In the genomic region with DNA sequence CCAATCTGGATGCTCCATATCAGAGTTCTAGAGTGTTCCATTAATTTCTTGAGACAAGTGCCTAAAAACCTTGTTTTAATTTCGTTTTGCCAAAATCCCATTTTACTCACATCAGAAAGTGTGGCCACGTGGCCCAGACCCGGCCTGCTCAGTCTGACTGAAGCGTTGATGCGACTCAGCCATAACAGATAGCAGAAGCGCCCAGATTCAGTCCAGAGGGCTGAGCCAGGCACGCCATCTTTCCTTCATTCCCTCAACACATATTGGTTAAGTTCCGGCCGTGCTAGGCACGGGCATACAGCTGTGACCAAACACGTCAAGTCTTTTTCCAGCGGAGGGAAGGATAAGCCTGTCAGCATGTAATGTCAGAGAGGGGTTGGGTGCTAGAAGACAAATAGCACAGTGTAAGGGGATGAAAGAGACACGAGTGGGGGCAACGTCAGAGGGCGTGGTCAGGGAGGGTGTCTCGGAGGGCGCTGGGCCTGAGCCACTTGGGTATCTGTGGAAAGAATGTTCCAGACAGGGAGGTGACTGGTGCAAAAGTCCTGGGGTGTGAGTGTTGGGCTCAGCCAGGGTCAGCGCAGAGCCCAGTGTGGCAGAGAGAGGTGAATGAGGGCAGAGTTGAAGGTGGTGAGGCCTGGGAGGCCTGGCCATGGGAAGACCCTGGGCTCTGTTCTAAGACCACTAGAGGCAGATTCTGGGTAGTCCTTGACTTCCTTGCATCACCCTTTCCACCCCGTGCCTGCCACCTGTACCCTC, we compare ENCODE assay signal across 16 cellular contexts. TPM values are rescaled to one million over a fixed set of nuclear protein-coding genes. Genes with fewer than 3 reads are reported as not detected.
DNase-seq lines count a peak whose midpoint lies in the region; ATAC-seq and TF ChIP-seq lines count a peak whose summit lies in the region.
"Had no signal": no experiment of that assay in that cellular context is flagged by ENCODE, and none has a peak within 500 bp of the region (broad histone marks: within the 10 kb centered on the region; RNA-seq: fewer than 3 reads in every experiment).

No MANE protein-coding gene starts in this region.

- intact Hi-C loops in left lung (cut with DNase I), result no loop called here
- intact Hi-C loops in posterior vena cava (cut with DNase I), result no loop called here

- H3K27me3 ChIP-seq in H7 (ENCODE audit: control insufficient read depth, insufficient read depth, low read length), result no peaks in the 10 kb centered on the region
- peaks cover 0 to 25% of the 10 kb centered on the region in 2 donors for H3K27me3 ChIP-seq in left lung
- H3K27me3 ChIP-seq in mesendoderm (ENCODE audit: insufficient read depth, low read length, poor library complexity), result no peaks in the 10 kb centered on the region
- H3K27me3 ChIP-seq: Peyer's patch had no signal

- H3K4me1 Mint-ChIP-seq in chondrocyte (ENCODE audit: low read depth), result peaks cover 10% of the 10 kb centered on the region

- no peak overlapping the region for H3K9ac ChIP-seq in mesendoderm (ENCODE audit: low read length)

- no peak overlapping the region for H2BK120ac ChIP-seq in mesendoderm (ENCODE audit: low read depth, low read length)

- H3K36me3 ChIP-seq in H7 (replicated peaks; ENCODE audit: control insufficient read depth, insufficient read depth, low read length) (no peaks in the 10 kb centered on the region), left lung (no peaks in the 10 kb centered on the region), mesendoderm (ENCODE audit: control insufficient read depth, insufficient read depth, low read length) (no peaks in the 10 kb centered on the region)
- H3K36me3 ChIP-seq: Peyer's patch had no signal

- H2BK15ac ChIP-seq in mesendoderm (replicated peaks; ENCODE audit: low read depth), result no peak overlapping the region

- no peak overlapping the region for H3K18ac ChIP-seq in mesendoderm (ENCODE audit: low read length)

- TF ChIP-seq CTCF in chondrocyte (IDR thresholded peaks at IDR 0.05) (no peak), left lung (IDR thresholded peaks at IDR 0.05) (no peak)

- H2AK5ac ChIP-seq in mesendoderm (ENCODE audit: low read length), result no peak overlapping the region

- H3K36me3 Mint-ChIP-seq in chondrocyte (ENCODE audit: low read depth), result no peaks in the 10 kb centered on the region
- H3K36me3 Mint-ChIP-seq: CD14-positive monocyte had no signal

- no peaks in the 10 kb centered on the region for H3K9me3 Mint-ChIP-seq in chondrocyte (ENCODE audit: low read depth)

- no peak overlapping the region for H3K27ac ChIP-seq in left lung
- no peak overlapping the region for H3K27ac ChIP-seq in mesendoderm (ENCODE audit: low read depth, low read length)
- H3K27ac ChIP-seq: Peyer's patch had no signal

- no peak overlapping the region for H3K56ac ChIP-seq in mesendoderm (ENCODE audit: low read length)

- DNase-seq in H7, result peak; percentile 14
- DNase-seq in chondrocyte (ENCODE audit: low spot score), result peak; percentile 59
- peak; percentile 24 to 33 for DNase-seq in left lung
- DNase-seq in posterior vena cava (ENCODE audit: low spot score), result peak; percentile 65
- no peak for DNase-seq in mesendoderm
- DNase-seq in AML-193 (lab: John Stamatoyannopoulos, UW), result no peak
- DNase-seq: DMS 273 treated with DMSO at 0.1 percent for 48 hours; DND-41; GOT3; KBM-7; NCI-H1694 treated with DMSO at 0.1 percent for 48 hours; NK-92 treated with Interleukin-12 subunit alpha and Interleukin-12 subunit beta, amount 100 ng/mL, for 24 hours had no signal

- no peak overlapping the region for H4K8ac ChIP-seq in mesendoderm (ENCODE audit: low read depth, low read length)

- H2BK5ac ChIP-seq in mesendoderm (ENCODE audit: low read length), result no peak overlapping the region

- no peak overlapping the region for H3K23ac ChIP-seq in mesendoderm (ENCODE audit: low read length)

- H3K4me1 ChIP-seq in left lung, result no peaks in the 10 kb centered on the region
- peaks cover 7% of the 10 kb centered on the region for H3K4me1 ChIP-seq in mesendoderm (ENCODE audit: control insufficient read depth, low read depth, low read length)

- H3K4me3 Mint-ChIP-seq in chondrocyte (ENCODE audit: unreplicated experiment), result no peak overlapping the region
- H3K4me3 Mint-ChIP-seq: CD14-positive monocyte had no signal

- no peaks in the 10 kb centered on the region for H3K9me3 ChIP-seq in left lung

- H3K4me3 ChIP-seq in H7 (ENCODE audit: insufficient read depth, low read depth, low read length) (no peak overlapping the region), left lung (no peak overlapping the region), mesendoderm (ENCODE audit: low read length) (no peak overlapping the region)
- H3K4me3 ChIP-seq: Peyer's patch had no signal

- no peak overlapping the region for H3K27ac Mint-ChIP-seq in chondrocyte (ENCODE audit: unreplicated experiment)
- H3K27ac Mint-ChIP-seq: CD14-positive monocyte had no signal

- peaks cover 21% of the 10 kb centered on the region for H3K27me3 Mint-ChIP-seq in chondrocyte (ENCODE audit: low read depth)

- no peak overlapping the region for H4K5ac ChIP-seq in mesendoderm (ENCODE audit: low read length)

- H3K4me2 ChIP-seq in mesendoderm (ENCODE audit: low read length), result no peak overlapping the region

- no peak overlapping the region for H3K4ac ChIP-seq in mesendoderm (ENCODE audit: low read depth, low read length)

- no peaks in the 10 kb centered on the region for H3K79me2 ChIP-seq in mesendoderm (ENCODE audit: control insufficient read depth, insufficient read depth, low read length)

- H3K79me1 ChIP-seq in mesendoderm (ENCODE audit: low read length), result no peaks in the 10 kb centered on the region

- WGBS in mesendoderm (ENCODE audit: extremely low coverage, insufficient coverage, low lambda C conversion rate), result no CpG with 5 or more reads among the region's 19 CpGs

- no peak for ATAC-seq in left lung
- ATAC-seq in HG03469 (IDR thresholded peaks at IDR 0.05; ENCODE audit: unreplicated experiment), result no peak

RNA-seq across cellular contexts. Expression of gene F10, which starts 3.1 kb away (rescaled TPM):
- total RNA-seq in H7 (2014; rRNA removed; shearing (Covaris generic)), result 1.3 and 2.1 TPM in 2 replicates
- total RNA-seq in chondrocyte (1.9 to 2.0 TPM in 2 of 3 replicates, not detected in the other), left lung (1 to 10 TPM; 6.2 to 7.8 TPM), posterior vena cava (10 to 100 TPM; 19.8 to 48.4 TPM)
- 0.62 TPM for polyA plus RNA-seq in mesendoderm (2013, experiment 1 of 2)
- polyA plus RNA-seq in mesendoderm (2013, experiment 2 of 2), result 0.45 TPM
- polyA plus RNA-seq: CD14-positive monocyte had no signal

RNA-seq across cellular contexts. Expression of gene F7, which starts 20.1 kb away (rescaled TPM):
- 0.28 and 1.5 TPM in 2 replicates for total RNA-seq in H7 (2014; rRNA removed; shearing (Covaris generic))
- 0.34 to 0.85 TPM (median 0.60 TPM) in 3 replicates for total RNA-seq in chondrocyte
- not detected for total RNA-seq in left lung
- under 1 TPM in 1 of 2 donors, not detected in 1; 0.10 TPM for total RNA-seq in posterior vena cava
- polyA plus RNA-seq in mesendoderm (2013, experiment 1 of 2), result 0.20 TPM
- polyA plus RNA-seq in mesendoderm (2013, experiment 2 of 2), result 0.18 TPM
- polyA plus RNA-seq: CD14-positive monocyte had no signal

RNA-seq across cellular contexts. Expression of gene PROZ, which starts 32.8 kb away (rescaled TPM):
- total RNA-seq in H7 (2014; rRNA removed; shearing (Covaris generic)), result not detected in 2 replicates
- total RNA-seq in chondrocyte, result not detected in 3 replicates
- not detected for total RNA-seq in left lung
- total RNA-seq in posterior vena cava, result not detected
- polyA plus RNA-seq in mesendoderm (2013, experiment 1 of 2), result not detected
- polyA plus RNA-seq in mesendoderm (2013, experiment 2 of 2), result not detected
- total RNA-seq: NCI-H460 had no signal
- polyA plus RNA-seq: CD14-positive monocyte had no signal

Comparison
In these comparisons a context has a peak if more than half of its experiments do, and no peak if none do; other contexts are left out.
1. DNase-seq: peak in H7 (single experiment), chondrocyte (single experiment), left lung (2 of 2) and posterior vena cava (single experiment); none in mesendoderm (single experiment) and AML-193 (0 of 2).